ENCODE assay signal across 8 cellular contexts in the genomic region with DNA sequence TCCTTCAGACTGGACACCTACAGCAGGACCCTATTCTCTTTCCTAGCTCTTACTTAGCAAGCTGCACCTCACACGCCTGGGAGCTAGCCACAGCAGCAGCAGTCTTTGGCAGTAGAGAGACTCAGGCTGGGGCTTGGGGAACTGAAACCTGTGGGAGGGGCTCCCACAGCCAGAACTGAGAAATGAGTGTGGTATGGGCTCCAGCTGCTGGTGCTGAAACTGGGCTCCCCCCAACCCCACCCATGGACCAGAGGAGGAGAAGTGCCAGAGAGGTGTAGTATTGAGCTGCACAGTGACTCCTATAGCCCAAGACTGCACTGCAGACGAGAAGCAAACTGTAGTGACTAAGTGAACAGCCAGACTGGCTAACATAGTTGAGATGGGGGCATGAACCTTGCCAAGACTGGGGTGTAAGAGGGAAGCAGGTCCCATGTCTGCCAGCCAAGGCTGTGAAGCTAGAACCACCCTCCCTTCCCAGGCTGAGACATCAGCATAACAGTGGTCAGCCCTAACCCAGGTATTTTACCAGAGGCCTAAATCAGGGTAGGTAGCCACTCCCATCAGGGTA.
A peak's percentile ranks its signal among the peaks of the same experiment; 100 is the strongest.
DNase-seq lines count a peak whose midpoint lies in the region; ATAC-seq and TF ChIP-seq lines count a peak whose summit lies in the region.

No MANE protein-coding gene starts in this region.

- DNase-seq in HL-60 (ENCODE audit: low read depth in 1 of 2, low spot score in 1 of 2) = peak; percentile 18 to 74
- peak; percentile 60 for DNase-seq in activated naive CD4-positive, alpha-beta T cell treated with anti-CD3 and anti-CD28 coated beads, Interleukin-2, amount 10 ng/mL, durations not matched to agents 7 days and 5 days
- DNase-seq in omental fat pad (ENCODE audit: low spot score) = no peak
- no peak for DNase-seq in islet precursor cell
- DNase-seq in coronary artery (ENCODE audit: low spot score) = no peak
- no peak for DNase-seq in AG20443 (ENCODE audit: low spot score)

- H3K27me3 ChIP-seq in HL-60 (ENCODE audit: insufficient read depth, poor library complexity, severe bottlenecking) = no peaks in the 10 kb centered on the region

- ATAC-seq in GM21515 (IDR thresholded peaks at IDR 0.05; ENCODE audit: unreplicated experiment) = peak; percentile 96
- ATAC-seq in omental fat pad (ENCODE audit: low FRiP score) = peak; percentile 48

- H3K27ac ChIP-seq in HL-60 (replicated peaks) = no peak overlapping the region
- no peak overlapping the region for H3K27ac ChIP-seq in coronary artery

- H3K4me3 Mint-ChIP-seq in activated naive CD4-positive, alpha-beta T cell treated with anti-CD3 and anti-CD28 coated beads, Interleukin-2, amount 10 ng/mL, durations not matched to agents 7 days and 5 days = no peak overlapping the region

- H3K4me3 ChIP-seq in HL-60 (replicated peaks; ENCODE audit: insufficient read depth, low read length) (no peak overlapping the region), coronary artery (no peak overlapping the region)

- H3K27ac Mint-ChIP-seq in activated naive CD4-positive, alpha-beta T cell treated with anti-CD3 and anti-CD28 coated beads, Interleukin-2, amount 10 ng/mL, durations not matched to agents 7 days and 5 days = no peak overlapping the region

- H3K4me1 Mint-ChIP-seq in activated naive CD4-positive, alpha-beta T cell treated with anti-CD3 and anti-CD28 coated beads, Interleukin-2, amount 10 ng/mL, durations not matched to agents 7 days and 5 days = peaks cover 39% of the 10 kb centered on the region

- CTCF ChIA-PET in activated naive CD4-positive, alpha-beta T cell treated with anti-CD3 and anti-CD28 coated beads, Interleukin-2, amount 10 ng/mL, durations not matched to agents 7 days and 5 days (lab: Charles Lee) = interaction anchor here (0.9 to 1.7 kb wide), 8 partner anchors 14 to 268 kb away, joined by 3 to 4 read pairs (median 4); a partner anchor contains a TSS

- no peaks in the 10 kb centered on the region for H3K27me3 Mint-ChIP-seq in activated naive CD4-positive, alpha-beta T cell treated with anti-CD3 and anti-CD28 coated beads, Interleukin-2, amount 10 ng/mL, durations not matched to agents 7 days and 5 days

- TF ChIP-seq CTCF in GM12874 (IDR thresholded peaks at IDR 0.05; ENCODE audit: insufficient read depth, low read depth, low read length) = peak; percentile 65
- TF ChIP-seq CTCF in HL-60 (IDR thresholded peaks at IDR 0.05; ENCODE audit: insufficient read depth, low read length) = peak; percentile 32
- no peak for TF ChIP-seq CTCF in omental fat pad (IDR thresholded peaks at IDR 0.05)
- TF ChIP-seq CTCF in coronary artery (IDR thresholded peaks at IDR 0.05) = no peak

- H3K36me3 Mint-ChIP-seq in activated naive CD4-positive, alpha-beta T cell treated with anti-CD3 and anti-CD28 coated beads, Interleukin-2, amount 10 ng/mL, durations not matched to agents 7 days and 5 days = peaks cover 2% of the 10 kb centered on the region

- no peaks in the 10 kb centered on the region for H3K9me3 Mint-ChIP-seq in activated naive CD4-positive, alpha-beta T cell treated with anti-CD3 and anti-CD28 coated beads, Interleukin-2, amount 10 ng/mL, durations not matched to agents 7 days and 5 days

Comparison
In these comparisons a context has a peak if more than half of its experiments do, and no peak if none do; other contexts are left out.
1. CTCF ChIP-seq: peak in GM12874 (single experiment) and HL-60 (single experiment); none in omental fat pad (0 of 3) and coronary artery (single experiment).
2. DNase-seq: peak in HL-60 (2 of 2) and activated naive CD4-positive, alpha-beta T cell treated with anti-CD3 and anti-CD28 coated beads, Interleukin-2, amount 10 ng/mL, durations not matched to agents 7 days and 5 days (single experiment); none in omental fat pad (single experiment), islet precursor cell (single experiment), coronary artery (single experiment) and AG20443 (single experiment).